8 cellular contexts compared by ENCODE assay signal in the genomic region with DNA sequence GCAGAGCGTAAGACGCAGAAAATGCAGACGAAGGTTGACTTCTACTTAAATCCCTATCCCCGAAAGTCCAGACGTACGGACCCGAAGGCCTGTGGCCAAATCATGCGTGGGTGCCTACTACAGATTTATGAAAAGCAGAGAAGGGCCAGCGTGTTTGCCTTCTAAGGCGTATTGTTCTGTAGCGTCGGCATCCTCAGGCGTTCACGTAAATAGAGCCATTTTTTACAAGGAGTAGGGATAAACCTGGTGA. TPM values are rescaled to one million over a fixed set of nuclear protein-coding genes. Genes with fewer than 3 reads are reported as not detected.
DNase-seq lines count a peak whose midpoint lies in the region; ATAC-seq lines count a peak whose summit lies in the region.

No MANE protein-coding gene starts in this region.

- H3K27me3 ChIP-seq in GM23248 (replicated peaks; ENCODE audit: insufficient read depth): no peaks in the 10 kb centered on the region
- H3K27me3 ChIP-seq in iPS-20b (ENCODE audit: insufficient read depth, low read length): peaks cover 59% of the 10 kb centered on the region
- H3K27me3 ChIP-seq in Karpas-422 (ENCODE audit: low read length): no peaks in the 10 kb centered on the region

- H4K20me1 ChIP-seq in GM23248 (ENCODE audit: insufficient read depth): no peaks in the 10 kb centered on the region
- H4K20me1 ChIP-seq in Karpas-422 (ENCODE audit: insufficient read depth, low read depth, low read length): no peaks in the 10 kb centered on the region

- H3K9me3 ChIP-seq in GM23248 (ENCODE audit: low read depth): no peaks in the 10 kb centered on the region
- H3K9me3 ChIP-seq in iPS-20b (ENCODE audit: insufficient read depth, low read depth, low read length): no peaks in the 10 kb centered on the region
- H3K9me3 ChIP-seq in Karpas-422 (ENCODE audit: low read length): no peaks in the 10 kb centered on the region

- H3K9ac ChIP-seq in GM23248 (peak overlapping the region; percentile 37), iPS-20b (ENCODE audit: low read depth, low read length) (peak overlapping the region; percentile 81; the same call in 1 of the 2 replicates), Karpas-422 (ENCODE audit: low read length) (no peak overlapping the region)

- H3K27ac ChIP-seq in GM23248 (no peak overlapping the region), iPS-20b (ENCODE audit: low read length) (no peak overlapping the region), Karpas-422 (ENCODE audit: low read length) (no peak overlapping the region)

- H2AFZ ChIP-seq in GM23248: peak overlapping the region; percentile 85
- no peak overlapping the region for H2AFZ ChIP-seq in Karpas-422 (ENCODE audit: low read length)

- H3K4me1 Mint-ChIP-seq in activated naive CD8-positive, alpha-beta T cell (ENCODE audit: low read depth): peaks cover 34% of the 10 kb centered on the region

- H3K36me3 ChIP-seq in GM23248 (ENCODE audit: low read depth): no peaks in the 10 kb centered on the region
- no peaks in the 10 kb centered on the region for H3K36me3 ChIP-seq in iPS-20b (ENCODE audit: insufficient read depth, low read depth, low read length)
- H3K36me3 ChIP-seq in Karpas-422 (ENCODE audit: insufficient read depth, low read length): no peaks in the 10 kb centered on the region

- peak overlapping the region; percentile 72 for H3K4me3 ChIP-seq in GM23248
- peak overlapping the region; percentile 85 for H3K4me3 ChIP-seq in iPS-20b (ENCODE audit: low read length)
- peak overlapping the region; percentile 55 for H3K4me3 ChIP-seq in skeletal muscle cell (ENCODE audit: low read depth, low read length)
- no peak overlapping the region for H3K4me3 ChIP-seq in Karpas-422 (ENCODE audit: low read length)

- DNase-seq in GM23248 (no peak), skeletal muscle cell (ENCODE audit: low read depth) (no peak), DMS53 treated with DMSO at 0.1 percent for 48 hours (lab: John Stamatoyannopoulos, UW; ENCODE audit: unreplicated experiment) (no peak), NCI-H446 (lab: John Stamatoyannopoulos, UW) (no peak), Karpas-422 (no peak)

- H3K9me2 ChIP-seq in GM23248 (ENCODE audit: insufficient read depth): no peaks in the 10 kb centered on the region
- H3K9me2 ChIP-seq in Karpas-422 (replicated peaks; ENCODE audit: insufficient read depth, low read length): no peaks in the 10 kb centered on the region

- in situ Hi-C loops in GM23248 (cut with MboI): no loop called here

- H3K36me3 Mint-ChIP-seq in activated naive CD8-positive, alpha-beta T cell: peaks cover 2% of the 10 kb centered on the region

- H3K27ac Mint-ChIP-seq in activated naive CD8-positive, alpha-beta T cell: no peak overlapping the region

- peak overlapping the region; percentile 80 for H3K4me3 Mint-ChIP-seq in activated naive CD8-positive, alpha-beta T cell

- no peak for ATAC-seq in HG03108 (IDR thresholded peaks at IDR 0.05; ENCODE audit: unreplicated experiment)

- peak overlapping the region; percentile 65 for H3K4me2 ChIP-seq in GM23248 (ENCODE audit: unreplicated experiment)
- H3K4me2 ChIP-seq in Karpas-422 (ENCODE audit: low read depth, low read length, poor library complexity, severe bottlenecking): no peak overlapping the region

- 40 to 44% methylated on average over 14 of the region's 14 CpGs for WGBS in GM23248 (ENCODE audit: low coverage in 1 of 2, low lambda C conversion rate in 2 of 2, missing lambda C conversion rate in 2 of 2), 2 experiments

- peaks cover under 1% of the 10 kb centered on the region for H3K9me3 Mint-ChIP-seq in activated naive CD8-positive, alpha-beta T cell (ENCODE audit: low read depth)

- H3K4me1 ChIP-seq in GM23248 (ENCODE audit: insufficient read depth) (no peaks in the 10 kb centered on the region), iPS-20b (ENCODE audit: insufficient read depth, low read length) (peaks cover 7% of the 10 kb centered on the region; the same call in 1 of the 2 replicates), Karpas-422 (ENCODE audit: low read length) (no peaks in the 10 kb centered on the region)

- H3F3A ChIP-seq in GM23248 (ENCODE audit: insufficient read depth): no peaks in the 10 kb centered on the region

- H3K27me3 Mint-ChIP-seq in activated naive CD8-positive, alpha-beta T cell: peaks cover 31% of the 10 kb centered on the region

- H3K79me2 ChIP-seq in GM23248 (ENCODE audit: insufficient read depth) (no peaks in the 10 kb centered on the region), Karpas-422 (ENCODE audit: low read length) (no peaks in the 10 kb centered on the region)

RNA-seq across cellular contexts. Expression of gene GIPC2, which starts 0.2 kb away (rescaled TPM):
- total RNA-seq in GM23248 (2014; rRNA removed; shearing (Covaris generic)): 0.32 and 0.51 TPM in 2 replicates
- 0.68 and 0.75 TPM in 2 replicates for polyA plus RNA-seq in GM23248 (2016; fragmentation: Nextera tagmentation; extraction: Ambion mirVana)
- total RNA-seq in Karpas-422 (2014; rRNA removed; shearing (Covaris generic); ENCODE audit: low replicate concordance): 0.04 and 0.15 TPM in 2 replicates

RNA-seq across cellular contexts. Expression of gene DNAJB4, which starts 40.8 kb away (rescaled TPM):
- total RNA-seq in GM23248 (2014; rRNA removed; shearing (Covaris generic)): 125 and 133 TPM in 2 replicates
- polyA plus RNA-seq in GM23248 (2016; fragmentation: Nextera tagmentation; extraction: Ambion mirVana): 147 and 151 TPM in 2 replicates
- total RNA-seq in Karpas-422 (2014; rRNA removed; shearing (Covaris generic); ENCODE audit: low replicate concordance): 6.4 and 6.7 TPM in 2 replicates

Comparison
In these comparisons a context has a peak if more than half of its experiments do, and no peak if none do; other contexts are left out.
1. RNA of gene DNAJB4, which starts 40.8 kb away (total RNA-seq): 125 to 133 TPM in GM23248; 6.4 to 6.7 TPM in Karpas-422; every median in the first group is over 10 times any median in the second.